12 cellular contexts compared by ENCODE assay signal in genomic region chr3:133781570-133781969, GRCh38. TPM values are rescaled to one million over a fixed set of nuclear protein-coding genes. Genes with fewer than 3 reads are reported as not detected.
"Had no signal": no experiment of that assay in that cellular context is flagged by ENCODE, and none has a peak within 500 bp of the region (broad histone marks: within the 10 kb centered on the region; RNA-seq: fewer than 3 reads in every experiment).

No MANE protein-coding gene starts in this region.

- H3K36me3 ChIP-seq: HAP-1 had no signal

- DNase-seq: GM23248, GOT3, H7, H9, HCEC 1CT, HFFc6 had no signal

- H3K4me2 ChIP-seq: GM23338 had no signal

- FAIRE-seq: H1, H54 had no signal

- H3K27ac ChIP-seq: GM23248 had no signal

- H2AFZ ChIP-seq: GM23248, GM23338 had no signal

- H3K4me3 ChIP-seq: GM23248, GM23338, HAP-1 had no signal

- H3K9me3 ChIP-seq: HAP-1 had no signal

- H3K4me1 ChIP-seq: HAP-1 had no signal

- H3K9ac ChIP-seq: GM23248 had no signal

- ATAC-seq: GM23338, HCT116 had no signal

RNA-seq across cellular contexts. Expression of gene TF, which starts 35.4 kb away (rescaled TPM):
- total RNA-seq: GM23248, H4, H7 had no signal
